ENCODE assay signal across 16 cellular contexts in the genomic region with DNA sequence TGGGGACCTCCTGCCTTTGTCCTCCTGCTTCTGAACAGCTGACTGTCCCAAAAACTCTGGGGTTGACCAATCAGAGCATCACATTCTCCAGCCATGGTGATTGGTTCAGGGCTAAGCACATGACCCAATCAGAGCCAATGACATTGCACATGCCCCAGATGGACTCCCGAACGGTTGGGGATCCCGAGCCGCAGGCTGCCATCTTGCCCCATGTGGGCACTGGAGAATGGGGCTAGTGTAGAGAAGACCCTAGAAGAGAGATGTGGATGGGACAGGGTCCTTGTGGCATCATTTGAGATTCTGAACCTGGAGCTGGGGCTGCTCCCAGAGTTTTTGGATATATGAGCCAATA. TPM values are rescaled to one million over a fixed set of nuclear protein-coding genes. Genes with fewer than 3 reads are reported as not detected.
A peak's percentile ranks its signal among the peaks of the same experiment; 100 is the strongest.
DNase-seq lines count a peak whose midpoint lies in the region; ATAC-seq and TF ChIP-seq lines count a peak whose summit lies in the region.
"Had no signal": no experiment of that assay in that cellular context is flagged by ENCODE, and none has a peak within 500 bp of the region (broad histone marks: within the 10 kb centered on the region; RNA-seq: fewer than 3 reads in every experiment).

No MANE protein-coding gene starts in this region.

- TF ChIP-seq EP300 in Ishikawa (IDR thresholded peaks at IDR 0.05; ENCODE audit: borderline replicate concordance): no peak

- no peak for ATAC-seq in stimulated activated naive B cell treated with anti-CD40 and anti-IgM and Interleukin-4, amounts not matched to agents 10 μg/mL and 1 μg/mL and 100 μg/mL, for 72 hours (replicated peaks)
- ATAC-seq: CD8-positive, alpha-beta T cell; HCT116; HepG2 had no signal

- no peak for TF ChIP-seq CTCF in spleen (IDR thresholded peaks at IDR 0.05 in 8 of 11, conservative IDR thresholded peaks at IDR 0.05 in 3 of 11)

- no peak overlapping the region for H3K4me3 Mint-ChIP-seq in stimulated activated naive B cell treated with anti-CD40 and anti-IgM and Interleukin-4, amounts not matched to agents 10 μg/mL and 1 μg/mL and 100 μg/mL, for 72 hours
- H3K4me3 Mint-ChIP-seq: B cell; CD8-positive, alpha-beta T cell; HFFc6; IgD-negative memory B cell had no signal

- peaks cover 0 to 9% (median 0%) of the 10 kb centered on the region in 7 donors for H3K27me3 ChIP-seq in spleen (replicated peaks in 1 of 7)
- H3K27me3 ChIP-seq: BLaER1 treated with 17β-estradiol and CSF1 and Interleukin-3, amounts not matched to agents 10 nM and 100 nM had no signal

- H3K9me3 Mint-ChIP-seq in stimulated activated naive B cell treated with anti-CD40 and anti-IgM and Interleukin-4, amounts not matched to agents 10 μg/mL and 1 μg/mL and 100 μg/mL, for 72 hours: peaks cover 0 to 1% of the 10 kb centered on the region in 2 donors
- H3K9me3 Mint-ChIP-seq: CD8-positive, alpha-beta T cell; IgD-negative memory B cell had no signal

- H3K36me3 Mint-ChIP-seq in stimulated activated naive B cell treated with anti-CD40 and anti-IgM and Interleukin-4, amounts not matched to agents 10 μg/mL and 1 μg/mL and 100 μg/mL, for 72 hours: no peaks in the 10 kb centered on the region
- H3K36me3 Mint-ChIP-seq: CD8-positive, alpha-beta T cell; IgD-negative memory B cell had no signal

- intact Hi-C loops in spleen (cut with DNase I; ENCODE audit: low total_unique reads): no loop called here

- DNase-seq in islet precursor cell (peak; percentile 43), spleen (peak; percentile 50), COLO829 (ENCODE audit: low spot score) (no peak), dermis blood vessel endothelial cell (no peak)
- no peak for DNase-seq in stimulated activated naive B cell treated with anti-CD40 and anti-IgM and Interleukin-4, amounts not matched to agents 10 μg/mL and 1 μg/mL and 100 μg/mL, for 72 hours
- DNase-seq: CD8-positive, alpha-beta T cell; COR-L47; DMS 273 treated with DMSO at 0.1 percent for 48 hours; GOT3; HFFc6 had no signal

- H3K4me1 Mint-ChIP-seq in stimulated activated naive B cell treated with anti-CD40 and anti-IgM and Interleukin-4, amounts not matched to agents 10 μg/mL and 1 μg/mL and 100 μg/mL, for 72 hours: no peaks in the 10 kb centered on the region
- H3K4me1 Mint-ChIP-seq: B cell, IgD-negative memory B cell had no signal

- H3K36me3 ChIP-seq in spleen: no peaks in the 10 kb centered on the region
- H3K36me3 ChIP-seq: BLaER1 treated with 17β-estradiol and CSF1 and Interleukin-3, amounts not matched to agents 10 nM and 100 nM had no signal

- TF ChIP-seq RAD21 in Ishikawa (IDR thresholded peaks at IDR 0.05; ENCODE audit: low read depth): no peak

- H3K27me3 Mint-ChIP-seq in stimulated activated naive B cell treated with anti-CD40 and anti-IgM and Interleukin-4, amounts not matched to agents 10 μg/mL and 1 μg/mL and 100 μg/mL, for 72 hours: peaks cover 0 to 6% of the 10 kb centered on the region in 2 donors
- H3K27me3 Mint-ChIP-seq: B cell had no signal

- H3K27ac ChIP-seq in spleen: no peak overlapping the region
- H3K27ac ChIP-seq: BLaER1 treated with 17β-estradiol and CSF1 and Interleukin-3, amounts not matched to agents 10 nM and 100 nM had no signal

- no peaks in the 10 kb centered on the region for H3K4me1 ChIP-seq in spleen

- 86 to 98% (median 97%) methylated on average over 4 of the region's 4 CpGs for WGBS in spleen, 5 donors

- no peak overlapping the region for H3K4me3 ChIP-seq in spleen
- H3K4me3 ChIP-seq: BLaER1 treated with 17β-estradiol and CSF1 and Interleukin-3, amounts not matched to agents 10 nM and 100 nM had no signal

- H3K27ac Mint-ChIP-seq in stimulated activated naive B cell treated with anti-CD40 and anti-IgM and Interleukin-4, amounts not matched to agents 10 μg/mL and 1 μg/mL and 100 μg/mL, for 72 hours: no peak overlapping the region
- H3K27ac Mint-ChIP-seq: B cell; CD8-positive, alpha-beta T cell; HFFc6; IgD-negative memory B cell had no signal

- no peaks in the 10 kb centered on the region for H3K9me3 ChIP-seq in spleen
- H3K9me3 ChIP-seq: BLaER1 treated with 17β-estradiol and CSF1 and Interleukin-3, amounts not matched to agents 10 nM and 100 nM had no signal

- TF ChIP-seq POLR2A in spleen (IDR thresholded peaks at IDR 0.05): no peak

TF ChIP-seq in Ishikawa, 13 proteins besides CTCF, POLR2A, EP300 and RAD21:
- TF ChIP-seq, protein P1, sequence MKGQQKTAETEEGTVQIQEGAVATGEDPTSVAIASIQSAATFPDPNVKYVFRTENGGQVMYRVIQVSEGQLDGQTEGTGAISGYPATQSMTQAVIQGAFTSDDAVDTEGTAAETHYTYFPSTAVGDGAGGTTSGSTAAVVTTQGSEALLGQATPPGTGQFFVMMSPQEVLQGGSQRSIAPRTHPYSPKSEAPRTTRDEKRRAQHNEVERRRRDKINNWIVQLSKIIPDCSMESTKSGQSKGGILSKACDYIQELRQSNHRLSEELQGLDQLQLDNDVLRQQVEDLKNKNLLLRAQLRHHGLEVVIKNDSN (IDR thresholded peaks at IDR 0.05): peak; percentile 15; the same call in 1 of the 2 replicates
- no peak for TF ChIP-seq NFIC (IDR thresholded peaks at IDR 0.05)

RNA-seq across cellular contexts. Expression of a gene that starts 31.3 kb away (rescaled TPM):
- total RNA-seq in spleen (10 to 100 TPM; 54.8 to 98.3 (median 70.7) TPM), dermis blood vessel endothelial cell (70.5 and 78.8 TPM in 2 replicates)
- polyA plus RNA-seq in spleen: 10 to 100 TPM; 38.4 to 72.2 (median 62.0) TPM

Comparison
In these comparisons a context has a peak if more than half of its experiments do, and no peak if none do; other contexts are left out.
1. DNase-seq: peak in islet precursor cell (single experiment) and spleen (single experiment); none in COLO829 (single experiment), dermis blood vessel endothelial cell (single experiment) and stimulated activated naive B cell treated with anti-CD40 and anti-IgM and Interleukin-4, amounts not matched to agents 10 μg/mL and 1 μg/mL and 100 μg/mL, for 72 hours (single experiment).